ENCODE assay signal across 1 cellular context in the genomic region with DNA sequence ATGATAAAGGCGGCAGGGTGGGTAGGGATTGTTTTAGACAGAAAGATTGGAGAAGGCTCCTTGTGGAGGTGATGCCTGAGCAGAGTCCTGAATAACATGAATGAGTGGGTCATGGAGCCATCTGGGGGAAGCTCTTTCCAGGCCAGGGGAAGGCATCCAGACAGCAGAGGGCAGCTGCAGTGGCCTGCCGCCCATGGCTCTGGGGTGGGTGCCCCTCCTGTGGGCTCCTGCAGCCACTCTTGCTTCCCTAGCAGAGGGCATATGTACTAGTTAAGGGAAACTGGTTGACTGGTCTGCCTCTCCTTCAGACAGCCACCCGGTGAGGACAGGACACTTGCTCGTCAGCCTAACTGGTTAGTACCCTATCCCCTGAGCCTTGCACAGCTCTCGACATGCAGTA.
TF ChIP-seq lines count a peak whose summit lies in the region.

No MANE protein-coding gene starts in this region.

TF ChIP-seq in A549, 52 proteins besides CTCF, POLR2A, EP300 and RAD21 (continued from another document):
- TF ChIP-seq, protein P1, sequence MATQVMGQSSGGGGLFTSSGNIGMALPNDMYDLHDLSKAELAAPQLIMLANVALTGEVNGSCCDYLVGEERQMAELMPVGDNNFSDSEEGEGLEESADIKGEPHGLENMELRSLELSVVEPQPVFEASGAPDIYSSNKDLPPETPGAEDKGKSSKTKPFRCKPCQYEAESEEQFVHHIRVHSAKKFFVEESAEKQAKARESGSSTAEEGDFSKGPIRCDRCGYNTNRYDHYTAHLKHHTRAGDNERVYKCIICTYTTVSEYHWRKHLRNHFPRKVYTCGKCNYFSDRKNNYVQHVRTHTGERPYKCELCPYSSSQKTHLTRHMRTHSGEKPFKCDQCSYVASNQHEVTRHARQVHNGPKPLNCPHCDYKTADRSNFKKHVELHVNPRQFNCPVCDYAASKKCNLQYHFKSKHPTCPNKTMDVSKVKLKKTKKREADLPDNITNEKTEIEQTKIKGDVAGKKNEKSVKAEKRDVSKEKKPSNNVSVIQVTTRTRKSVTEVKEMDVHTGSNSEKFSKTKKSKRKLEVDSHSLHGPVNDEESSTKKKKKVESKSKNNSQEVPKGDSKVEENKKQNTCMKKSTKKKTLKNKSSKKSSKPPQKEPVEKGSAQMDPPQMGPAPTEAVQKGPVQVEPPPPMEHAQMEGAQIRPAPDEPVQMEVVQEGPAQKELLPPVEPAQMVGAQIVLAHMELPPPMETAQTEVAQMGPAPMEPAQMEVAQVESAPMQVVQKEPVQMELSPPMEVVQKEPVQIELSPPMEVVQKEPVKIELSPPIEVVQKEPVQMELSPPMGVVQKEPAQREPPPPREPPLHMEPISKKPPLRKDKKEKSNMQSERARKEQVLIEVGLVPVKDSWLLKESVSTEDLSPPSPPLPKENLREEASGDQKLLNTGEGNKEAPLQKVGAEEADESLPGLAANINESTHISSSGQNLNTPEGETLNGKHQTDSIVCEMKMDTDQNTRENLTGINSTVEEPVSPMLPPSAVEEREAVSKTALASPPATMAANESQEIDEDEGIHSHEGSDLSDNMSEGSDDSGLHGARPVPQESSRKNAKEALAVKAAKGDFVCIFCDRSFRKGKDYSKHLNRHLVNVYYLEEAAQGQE (IDR thresholded peaks at IDR 0.05): no peak
- TF ChIP-seq CBX8 (IDR thresholded peaks at IDR 0.05) (no peak), TP53 (CRISPR knock-in tag; IDR thresholded peaks at IDR 0.05) (no peak), NR3C1 (IDR thresholded peaks at IDR 0.05) (no peak), CHD4 (IDR thresholded peaks at IDR 0.05; ENCODE audit: borderline replicate concordance) (no peak), CHD2 (IDR thresholded peaks at IDR 0.05; ENCODE audit: low read length, partially characterized antibody) (no peak)
- TF ChIP-seq, protein P2, sequence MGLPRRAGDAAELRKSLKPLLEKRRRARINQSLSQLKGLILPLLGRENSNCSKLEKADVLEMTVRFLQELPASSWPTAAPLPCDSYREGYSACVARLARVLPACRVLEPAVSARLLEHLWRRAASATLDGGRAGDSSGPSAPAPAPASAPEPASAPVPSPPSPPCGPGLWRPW (IDR thresholded peaks at IDR 0.05): no peak
